In genomic region chr1:33348676-33349080, GRCh38 we compare ENCODE assay signal across 9 cellular contexts. TPM values are rescaled to one million over a fixed set of nuclear protein-coding genes. Genes with fewer than 3 reads are reported as not detected.
A peak's percentile ranks its signal among the peaks of the same experiment; 100 is the strongest.
DNase-seq lines count a peak whose midpoint lies in the region; ATAC-seq lines count a peak whose summit lies in the region.
"Had no signal": no experiment of that assay in that cellular context is flagged by ENCODE, and none has a peak within 500 bp of the region (broad histone marks: within the 10 kb centered on the region; RNA-seq: fewer than 3 reads in every experiment).

No MANE protein-coding gene starts in this region.

- intact Hi-C loops in Right ventricle myocardium superior (cut with DNase I) = no loop called here
- intact Hi-C loops in cardiac septum (cut with DNase I) = loop anchor here (5.0 to 10.0 kb wide), 2 partner anchors 221 to 226 kb away; no protein-coding TSS in a partner anchor
- intact Hi-C loops in right cardiac atrium (cut with DNase I) = no loop called here

- H3K4me1 ChIP-seq in right cardiac atrium (ENCODE audit: control insufficient read depth, insufficient read depth, low read length) = peaks cover 15% of the 10 kb centered on the region

- H3K4me3 ChIP-seq in right cardiac atrium (ENCODE audit: low read length) = peak overlapping the region; percentile 96
- H3K4me3 ChIP-seq in skin epidermis = peak overlapping the region; percentile 69 to 94 (median 84)

- DNase-seq in Right ventricle myocardium superior (no peak), cardiac septum (ENCODE audit: low spot score) (no peak), right cardiac atrium (peak in 2 of 3 donors; percentile 45), GF-D8 (lab: John Stamatoyannopoulos, UW) (no peak), T1000 (lab: John Stamatoyannopoulos, UW) (no peak), NCI-H187 treated with DMSO at 0.1 percent for 48 hours (lab: John Stamatoyannopoulos, UW) (no peak)
- DNase-seq in activated T-helper 9 cell treated with anti-CD3 and anti-CD28 coated beads, Interleukin-2, amount 50 U/mL, for 16 hours (ENCODE audit: low read depth) = peak; percentile 16

- H3K27me3 ChIP-seq in right cardiac atrium (ENCODE audit: control insufficient read depth, insufficient read depth) = no peaks in the 10 kb centered on the region

- H3K9me3 ChIP-seq in right cardiac atrium (ENCODE audit: control insufficient read depth, low read length) = no peaks in the 10 kb centered on the region

- peak overlapping the region; percentile 92 for H3K27ac ChIP-seq in right cardiac atrium (ENCODE audit: low read length)
- peak overlapping the region in 20 of 21 experiments; percentile 89 to 99 (median 97) for H3K27ac ChIP-seq in skin epidermis

- ATAC-seq in Right ventricle myocardium superior (ENCODE audit: poor library complexity) (peak; percentile 13), right cardiac atrium (no peak)

- under 1% methylated on average over 11 of the region's 11 CpGs for WGBS in right cardiac atrium

RNA-seq across cellular contexts. Expression of gene A3GALT2, which starts 27.8 kb away (rescaled TPM):
- total RNA-seq in Right ventricle myocardium superior (not detected), cardiac septum (not detected), right cardiac atrium (not detected)
- polyA plus RNA-seq in right cardiac atrium = not detected
- total RNA-seq: frontal cortex had no signal

Comparison
In these comparisons a context has a peak if more than half of its experiments do, and no peak if none do; other contexts are left out.
1. DNase-seq: peak in activated T-helper 9 cell treated with anti-CD3 and anti-CD28 coated beads, Interleukin-2, amount 50 U/mL, for 16 hours (single experiment) and right cardiac atrium (2 of 3); none in Right ventricle myocardium superior (single experiment), cardiac septum (single experiment), GF-D8 (single experiment), T1000 (single experiment) and NCI-H187 treated with DMSO at 0.1 percent for 48 hours (single experiment).